Comparison of ENCODE assay signal across 23 cellular contexts in the genomic region with DNA sequence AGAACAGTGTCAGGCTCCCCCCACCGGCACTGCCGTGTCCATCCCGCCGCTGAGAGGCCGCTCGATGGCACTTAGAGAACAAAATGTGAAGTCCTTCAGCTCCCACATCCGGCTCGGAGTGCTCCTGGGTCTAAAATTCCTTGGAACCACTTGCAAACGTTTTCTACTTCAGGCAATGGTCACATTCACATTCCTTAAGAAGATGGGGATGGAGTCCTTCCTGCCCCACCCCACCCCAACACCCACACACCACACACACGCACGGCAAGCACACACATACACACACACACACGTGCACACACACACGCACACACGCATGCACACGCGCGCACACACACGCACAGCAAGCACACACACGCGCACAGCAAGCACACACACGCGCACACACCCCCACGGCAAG.
"Had no signal": no experiment of that assay in that cellular context is flagged by ENCODE, and none has a peak within 500 bp of the region (broad histone marks: within the 10 kb centered on the region; RNA-seq: fewer than 3 reads in every experiment).

No MANE protein-coding gene starts in this region.

- FAIRE-seq: islet of Langerhans, pancreas had no signal

- H3K36me3 Mint-ChIP-seq: activated CD8-positive, alpha-beta memory T cell treated with anti-CD3 and anti-CD28 coated beads, Interleukin-2, amount 10 ng/mL, durations not matched to agents 7 days and 5 days; mesothelial cell of epicardium; naive thymus-derived CD8-positive, alpha-beta T cell had no signal

- H3K27me3 ChIP-seq: neutrophil, pancreas, right atrium auricular region had no signal

- H3K4me3 Mint-ChIP-seq: activated CD4-positive, alpha-beta T cell treated with anti-CD3 and anti-CD28 coated beads, Interleukin-2, amount 10 ng/mL, durations not matched to agents 24 days and 14 days; activated CD8-positive, alpha-beta memory T cell treated with anti-CD3 and anti-CD28 coated beads, Interleukin-2, amount 10 ng/mL, durations not matched to agents 7 days and 5 days; activated CD8-positive, alpha-beta T cell treated with anti-CD3 and anti-CD28 coated beads for 36 hours; activated naive CD8-positive, alpha-beta T cell treated with anti-CD3 and anti-CD28 coated beads, Interleukin-2, amount 50 U/mL, for 24 hours; mesothelial cell of epicardium; naive thymus-derived CD8-positive, alpha-beta T cell had no signal

- H3K4me1 ChIP-seq: gastroesophageal sphincter, heart left ventricle, pancreas, psoas muscle, right atrium auricular region, spleen had no signal

- H3K36me3 ChIP-seq: gastroesophageal sphincter, heart left ventricle, neutrophil, pancreas, right atrium auricular region, spleen, thoracic aorta had no signal

- H3K27ac ChIP-seq: epithelial cell of prostate, gastroesophageal sphincter, heart left ventricle, neutrophil, pancreas, psoas muscle, right atrium auricular region, spleen, thoracic aorta, VCaP had no signal

- H3K4me1 Mint-ChIP-seq: activated CD4-positive, alpha-beta T cell treated with anti-CD3 and anti-CD28 coated beads, Interleukin-2, amount 10 ng/mL, durations not matched to agents 24 days and 14 days; activated CD8-positive, alpha-beta memory T cell treated with anti-CD3 and anti-CD28 coated beads, Interleukin-2, amount 10 ng/mL, durations not matched to agents 7 days and 5 days; activated naive CD8-positive, alpha-beta T cell treated with anti-CD3 and anti-CD28 coated beads, Interleukin-2, amount 50 U/mL, for 24 hours; mesothelial cell of epicardium; naive thymus-derived CD8-positive, alpha-beta T cell had no signal

- ATAC-seq: activated CD4-positive, CD25-positive, alpha-beta regulatory T cell treated with anti-CD3 and anti-CD28 coated beads, Interleukin-2, amount 50 U/mL, for 24 hours; activated CD8-positive, alpha-beta memory T cell treated with anti-CD3 and anti-CD28 coated beads, Interleukin-2, amount 10 ng/mL, durations not matched to agents 7 days and 5 days; activated CD8-positive, alpha-beta T cell treated with anti-CD3 and anti-CD28 coated beads for 36 hours; activated naive CD8-positive, alpha-beta T cell treated with anti-CD3 and anti-CD28 coated beads, Interleukin-2, amount 50 U/mL, for 24 hours; gastroesophageal sphincter; heart left ventricle; naive thymus-derived CD8-positive, alpha-beta T cell; pancreas; psoas muscle had no signal

- DNase-seq: activated CD4-positive, alpha-beta T cell treated with anti-CD3 and anti-CD28 coated beads, Interleukin-2, amount 10 ng/mL, durations not matched to agents 24 days and 14 days; activated CD8-positive, alpha-beta memory T cell treated with anti-CD3 and anti-CD28 coated beads, Interleukin-2, amount 10 ng/mL, durations not matched to agents 7 days and 5 days; activated CD8-positive, alpha-beta T cell treated with anti-CD3 and anti-CD28 coated beads for 36 hours; activated gamma-delta T cell; activated naive CD4-positive, alpha-beta T cell treated with anti-CD3 and anti-CD28 coated beads, Interleukin-2, amount 50 U/mL, for 16 hours; activated naive CD8-positive, alpha-beta T cell treated with anti-CD3 and anti-CD28 coated beads, Interleukin-2, amount 50 U/mL, for 24 hours; activated T-cell treated with anti-CD3 and anti-CD28 coated beads for 4 hours; heart left ventricle; naive thymus-derived CD8-positive, alpha-beta T cell; pancreas; psoas muscle; spleen; stimulated activated CD4-positive, alpha-beta T cell treated with anti-CD3 and anti-CD28 coated beads, Interleukin-4, amount 100 ng/mL, for 1 hour; stimulated activated naive CD4-positive, alpha-beta T cell had no signal

- H3K27ac Mint-ChIP-seq: activated CD4-positive, alpha-beta T cell treated with anti-CD3 and anti-CD28 coated beads, Interleukin-2, amount 10 ng/mL, durations not matched to agents 24 days and 14 days; activated CD8-positive, alpha-beta memory T cell treated with anti-CD3 and anti-CD28 coated beads, Interleukin-2, amount 10 ng/mL, durations not matched to agents 7 days and 5 days; activated CD8-positive, alpha-beta T cell treated with anti-CD3 and anti-CD28 coated beads for 36 hours; activated naive CD8-positive, alpha-beta T cell treated with anti-CD3 and anti-CD28 coated beads, Interleukin-2, amount 50 U/mL, for 24 hours; mesothelial cell of epicardium; naive thymus-derived CD8-positive, alpha-beta T cell had no signal

- H3K9me3 Mint-ChIP-seq: activated naive CD8-positive, alpha-beta T cell treated with anti-CD3 and anti-CD28 coated beads, Interleukin-2, amount 50 U/mL, for 24 hours had no signal

- H3K9me3 ChIP-seq: gastroesophageal sphincter, heart left ventricle, neutrophil, pancreas, psoas muscle, right atrium auricular region, spleen, thoracic aorta had no signal

- H3K4me3 ChIP-seq: gastroesophageal sphincter, heart left ventricle, pancreas, psoas muscle, right atrium auricular region, spleen, thoracic aorta had no signal

- H3K27me3 Mint-ChIP-seq: activated CD4-positive, alpha-beta T cell treated with anti-CD3 and anti-CD28 coated beads, Interleukin-2, amount 10 ng/mL, durations not matched to agents 24 days and 14 days; activated CD8-positive, alpha-beta memory T cell treated with anti-CD3 and anti-CD28 coated beads, Interleukin-2, amount 10 ng/mL, durations not matched to agents 7 days and 5 days had no signal
